12 cellular contexts compared by ENCODE assay signal in genomic region chr4:16582526-16582925, GRCh38.
DNase-seq lines count a peak whose midpoint lies in the region; ATAC-seq and TF ChIP-seq lines count a peak whose summit lies in the region.
"Had no signal": no experiment of that assay in that cellular context is flagged by ENCODE, and none has a peak within 500 bp of the region (broad histone marks: within the 10 kb centered on the region; RNA-seq: fewer than 3 reads in every experiment).

No MANE protein-coding gene starts in this region.

- peak; percentile 7 for DNase-seq in EH (ENCODE audit: low read depth)
- DNase-seq in HFFc6 = no peak
- DNase-seq in WERI-Rb-1 = peak; percentile 43
- DNase-seq in naive B cell = peak; percentile 0
- no peak for DNase-seq in adrenal gland
- DNase-seq in left ventricle myocardium inferior = no peak
- DNase-seq: COR-L47; GM23248; NCI-H1417 treated with DMSO at 0.1 percent for 48 hours; NK-92 treated with Interleukin-12 subunit alpha and Interleukin-12 subunit beta, amount 100 ng/mL, for 24 hours had no signal

- ATAC-seq in naive B cell (ENCODE audit: low read depth in 2 of 2) = no peak
- ATAC-seq in esophagus mucosa = no peak

- H3K4me1 ChIP-seq in adrenal gland (replicated peaks in 1 of 2) (peaks cover 0 to 5% of the 10 kb centered on the region in 2 donors), left ventricle myocardium inferior (no peaks in the 10 kb centered on the region)

- H3K27me3 ChIP-seq in WERI-Rb-1 (ENCODE audit: insufficient read depth, low read depth, severe bottlenecking) = peaks cover 2% of the 10 kb centered on the region
- no peaks in the 10 kb centered on the region for H3K27me3 ChIP-seq in adrenal gland
- no peaks in the 10 kb centered on the region for H3K27me3 ChIP-seq in left ventricle myocardium inferior (ENCODE audit: low read depth)

- H3K27me3 Mint-ChIP-seq in HFFc6 (ENCODE audit: insufficient read depth) (no peaks in the 10 kb centered on the region; the same call in 1 of the 2 replicates), naive B cell (no peaks in the 10 kb centered on the region)

- H3K4me3 ChIP-seq in WERI-Rb-1 (ENCODE audit: low read depth, low read length) (no peak overlapping the region), adrenal gland (no peak overlapping the region), left ventricle myocardium inferior (no peak overlapping the region)
- H3K4me3 ChIP-seq: GM23248 had no signal

- TF ChIP-seq CTCF in HFFc6 (IDR thresholded peaks at IDR 0.05) = peak; percentile 61
- TF ChIP-seq CTCF in WERI-Rb-1 (IDR thresholded peaks at IDR 0.05; ENCODE audit: low read depth, low read length) = peak; percentile 73
- peak in 1 of 6 experiments; percentile 16 for TF ChIP-seq CTCF in adrenal gland (IDR thresholded peaks at IDR 0.05)
- no peak for TF ChIP-seq CTCF in left ventricle myocardium inferior (IDR thresholded peaks at IDR 0.05; ENCODE audit: borderline replicate concordance)

- H3K9me3 ChIP-seq in WERI-Rb-1 (ENCODE audit: severe bottlenecking) (no peaks in the 10 kb centered on the region), adrenal gland (replicated peaks in 1 of 3) (no peaks in the 10 kb centered on the region), left ventricle myocardium inferior (replicated peaks) (no peaks in the 10 kb centered on the region)

- whole genome bisulfite sequencing in adrenal gland, 4 donors = 91 to 99% (median 96%) methylated on average over 5 to 10 of the region's 10 CpGs

- H3K36me3 Mint-ChIP-seq in HFFc6 (ENCODE audit: low read depth) (peaks cover 27% of the 10 kb centered on the region), naive B cell (no peaks in the 10 kb centered on the region)

- H3K9me3 Mint-ChIP-seq in HFFc6 (no peaks in the 10 kb centered on the region), naive B cell (peaks cover 0 to 12% (median 4%) of the 10 kb centered on the region in 7 donors)
- H3K9me3 Mint-ChIP-seq: activated T-helper 1 cell treated with anti-CD3 and anti-CD28 coated beads, Interleukin-12 subunit alpha, Interleukin-12 subunit beta, Interleukin-2, Interleukin-4 antibody, amounts not matched to agents 30 ng/mL and 10 ng/mL and 1 ng/mL, durations not matched to agents 14 hours and 24 hours and 36 hours had no signal

- H3K27ac ChIP-seq in WERI-Rb-1 (no peak overlapping the region), adrenal gland (no peak overlapping the region), left ventricle myocardium inferior (replicated peaks) (no peak overlapping the region)
- H3K27ac ChIP-seq: GM23248 had no signal

- H3K4me3 Mint-ChIP-seq in HFFc6 (no peak overlapping the region), naive B cell (no peak overlapping the region)
- H3K4me3 Mint-ChIP-seq: activated T-helper 1 cell treated with anti-CD3 and anti-CD28 coated beads, Interleukin-12 subunit alpha, Interleukin-12 subunit beta, Interleukin-2, Interleukin-4 antibody, amounts not matched to agents 30 ng/mL and 10 ng/mL and 1 ng/mL, durations not matched to agents 14 hours and 24 hours and 36 hours had no signal

- intact Hi-C loops in adrenal gland (cut with DNase I) = no loop called here
- intact Hi-C loops in left ventricle myocardium inferior (cut with micrococcal nuclease) = no loop called here

- TF ChIP-seq POLR2A in adrenal gland (IDR thresholded peaks at IDR 0.05) = no peak

- H3K27ac Mint-ChIP-seq in HFFc6 = no peak overlapping the region
- H3K27ac Mint-ChIP-seq in naive B cell = no peak overlapping the region
- H3K27ac Mint-ChIP-seq: activated T-helper 1 cell treated with anti-CD3 and anti-CD28 coated beads, Interleukin-12 subunit alpha, Interleukin-12 subunit beta, Interleukin-2, Interleukin-4 antibody, amounts not matched to agents 30 ng/mL and 10 ng/mL and 1 ng/mL, durations not matched to agents 14 hours and 24 hours and 36 hours had no signal

- H3K4me1 Mint-ChIP-seq in HFFc6 (ENCODE audit: low read depth) (peaks cover 13% of the 10 kb centered on the region), naive B cell (no peaks in the 10 kb centered on the region)

- H3K36me3 ChIP-seq in WERI-Rb-1 (no peaks in the 10 kb centered on the region), adrenal gland (replicated peaks in 1 of 2) (no peaks in the 10 kb centered on the region), left ventricle myocardium inferior (peaks cover 15% of the 10 kb centered on the region)

Comparison
In these comparisons a context has a peak if more than half of its experiments do, and no peak if none do; other contexts are left out.
1. DNase-seq: peak in EH (single experiment), WERI-Rb-1 (single experiment) and naive B cell (single experiment); none in HFFc6 (single experiment), adrenal gland (0 of 7) and left ventricle myocardium inferior (single experiment).